Comparison of ENCODE assay signal across 10 cellular contexts in genomic region chr2:212940816-212941215, GRCh38.
DNase-seq lines count a peak whose midpoint lies in the region; ATAC-seq, FAIRE-seq and TF ChIP-seq lines count a peak whose summit lies in the region.
"Had no signal": no experiment of that assay in that cellular context is flagged by ENCODE, and none has a peak within 500 bp of the region (broad histone marks: within the 10 kb centered on the region; RNA-seq: fewer than 3 reads in every experiment).

No MANE protein-coding gene starts in this region.

- TF ChIP-seq POLR2A in right lobe of liver (IDR thresholded peaks at IDR 0.05) (no peak), HepG2 (IDR thresholded peaks at IDR 0.05; ENCODE audit: insufficient read depth in 1 of 2, low read depth in 2 of 2, low read length in 2 of 2) (no peak)

- ATAC-seq in right lobe of liver, result peak; percentile 38 to 78 (median 53)
- ATAC-seq in HepG2, result no peak
- no peak for ATAC-seq in GM21367 (IDR thresholded peaks at IDR 0.05; ENCODE audit: unreplicated experiment)
- no peak for ATAC-seq in omental fat pad (ENCODE audit: low FRiP score)

- H3K79me2 ChIP-seq in HepG2 (ENCODE audit: insufficient read depth, low read length), result no peaks in the 10 kb centered on the region

- H3K9ac ChIP-seq in HepG2 (ENCODE audit: insufficient read depth, low read depth, low read length), result no peak overlapping the region

- H3K4me2 ChIP-seq in HepG2 (ENCODE audit: low read depth, low read length), result no peak overlapping the region

- H3K27ac ChIP-seq in right lobe of liver (no peak overlapping the region), HepG2 (ENCODE audit: extremely low read length, insufficient read depth, low read length) (no peak overlapping the region), iPS DF 6.9 (ENCODE audit: low read length) (no peak overlapping the region)
- H3K27ac ChIP-seq: neutrophil had no signal

- H4K20me1 ChIP-seq in HepG2 (ENCODE audit: insufficient read depth, low read length), result no peaks in the 10 kb centered on the region

- in situ Hi-C loops in HepG2 (cut with HindIII; ENCODE audit: extremely low pct_ligation_motif_present, low pct_unique_long_range_greater_than_20kb), result no loop called here

- POLR2A ChIA-PET in HepG2 (lab: Yijun Ruan, JAX), result no interaction called here

- H3K27me3 ChIP-seq in right lobe of liver (no peaks in the 10 kb centered on the region), HepG2 (ENCODE audit: control insufficient read depth in 1 of 2, insufficient read depth in 2 of 2, low read length in 2 of 2) (no peaks in the 10 kb centered on the region), iPS DF 6.9 (ENCODE audit: control insufficient read depth, insufficient read depth, low read length) (no peaks in the 10 kb centered on the region)
- H3K27me3 ChIP-seq: neutrophil had no signal

- FAIRE-seq in HepG2 (lab: Jason Lieb, UNC), result no peak

- H3K4me3 ChIP-seq in right lobe of liver, result no peak overlapping the region
- H3K4me3 ChIP-seq in HepG2 (replicated peaks in 1 of 3; ENCODE audit: insufficient read depth in 1 of 3, low read depth in 2 of 3, low read length in 3 of 3), result no peak overlapping the region
- no peak overlapping the region for H3K4me3 ChIP-seq in iPS DF 6.9 (ENCODE audit: low read length)

- peak in 2 of 3 donors; percentile 28 to 59 for DNase-seq in right lobe of liver
- no peak for DNase-seq in HepG2 (ENCODE audit: low spot score)
- peak; percentile 80 to 91 for DNase-seq in SHP77 (lab: John Stamatoyannopoulos, UW)
- peak; percentile 76 for DNase-seq in iPS DF 6.9 (ENCODE audit: low read depth, low spot score)
- DNase-seq in omental fat pad (ENCODE audit: low spot score), result no peak
- DNase-seq in effector CD4-positive, alpha-beta T cell, result no peak
- no peak for DNase-seq in activated CD8-positive, alpha-beta memory T cell treated with anti-CD3 and anti-CD28 coated beads, Interleukin-2, amount 50 U/mL, for 4 hours
- DNase-seq: trophoblast cell had no signal

- no peaks in the 10 kb centered on the region for H3K9me3 ChIP-seq in right lobe of liver
- no peaks in the 10 kb centered on the region for H3K9me3 ChIP-seq in HepG2 (ENCODE audit: low read length)
- H3K9me3 ChIP-seq in iPS DF 6.9 (ENCODE audit: control insufficient read depth, insufficient read depth, low read length), result no peaks in the 10 kb centered on the region
- H3K9me3 ChIP-seq: neutrophil had no signal

- TF ChIP-seq CTCF in right lobe of liver (IDR thresholded peaks at IDR 0.05) (no peak), HepG2 (CRISPR knock-in tag; IDR thresholded peaks at IDR 0.05) (no peak), omental fat pad (IDR thresholded peaks at IDR 0.05) (no peak)

- H3K4me1 ChIP-seq in right lobe of liver, result peaks cover 0 to 7% (median 0%) of the 10 kb centered on the region in 4 donors
- H3K4me1 ChIP-seq in HepG2 (ENCODE audit: insufficient read depth, low read length), result no peaks in the 10 kb centered on the region
- peaks cover 4% of the 10 kb centered on the region; the same call in 1 of the 2 replicates for H3K4me1 ChIP-seq in iPS DF 6.9 (ENCODE audit: control insufficient read depth, insufficient read depth, low read length)

- intact Hi-C loops in right lobe of liver (cut with DNase I) (no loop called here), HepG2 (cut with micrococcal nuclease; ENCODE audit: unreplicated experiment) (no loop called here)

- CTCF ChIA-PET in HepG2 (lab: Yijun Ruan, JAX; ENCODE audit: low intra/inter-chr PET ratio, low total read pairs), result no interaction called here

- WGBS in right lobe of liver (ENCODE audit: insufficient coverage, low coverage, low lambda C conversion rate, missing lambda C conversion rate), result 20% methylated on average over 2 of the region's 2 CpGs
- 18% methylated on average over 2 of the region's 2 CpGs for WGBS in HepG2 (ENCODE audit: low lambda C conversion rate)
- no CpG with 5 or more reads among the region's 2 CpGs for WGBS in iPS DF 6.9 (ENCODE audit: insufficient coverage, insufficient read length)

- TF ChIP-seq RAD21 in HepG2 (CRISPR knock-in tag; IDR thresholded peaks at IDR 0.05), result no peak

- no peak overlapping the region for H2AFZ ChIP-seq in HepG2 (ENCODE audit: low read length)

- BruUV-seq in HepG2 (replicated peaks; lab: Mats Ljungman, UMichigan), result no TSS peak

- TF ChIP-seq EP300 in HepG2 (IDR thresholded peaks at IDR 0.05; ENCODE audit: low read depth in 2 of 2, low read length in 2 of 2) (no peak), HepG2 (CRISPR knock-in tag; IDR thresholded peaks at IDR 0.05; ENCODE audit: borderline replicate concordance) (no peak)

- H3K36me3 ChIP-seq in right lobe of liver, result no peaks in the 10 kb centered on the region
- H3K36me3 ChIP-seq in HepG2 (replicated peaks in 1 of 2; ENCODE audit: control insufficient read depth in 1 of 2, insufficient read depth in 2 of 2, low read length in 2 of 2), result no peaks in the 10 kb centered on the region
- H3K36me3 ChIP-seq in iPS DF 6.9 (ENCODE audit: control insufficient read depth, insufficient read depth, low read length), result no peaks in the 10 kb centered on the region
- H3K36me3 ChIP-seq: neutrophil had no signal

TF ChIP-seq in HepG2, 621 proteins besides CTCF, POLR2A, EP300 and RAD21 (continues in another document):
- TF ChIP-seq ZXDC (CRISPR knock-in tag; IDR thresholded peaks at IDR 0.05) (no peak), TMF1 (CRISPR knock-in tag; IDR thresholded peaks at IDR 0.05; ENCODE audit: low read depth) (no peak), ZNF281 (CRISPR knock-in tag; IDR thresholded peaks at IDR 0.05; ENCODE audit: borderline replicate concordance) (no peak), RARA (CRISPR knock-in tag; IDR thresholded peaks at IDR 0.05) (no peak), E2F2 (CRISPR knock-in tag; IDR thresholded peaks at IDR 0.05; ENCODE audit: borderline replicate concordance) (no peak), ZNF329 (CRISPR knock-in tag; IDR thresholded peaks at IDR 0.05; ENCODE audit: low read depth) (no peak), TEAD3 (CRISPR knock-in tag; optimal IDR thresholded peaks at IDR 0.05; ENCODE audit: borderline replicate concordance) (no peak), ZNF331 (CRISPR knock-in tag; IDR thresholded peaks at IDR 0.05) (no peak), MTA3 (CRISPR knock-in tag; IDR thresholded peaks at IDR 0.05) (no peak), ZNF12 (CRISPR knock-in tag; IDR thresholded peaks at IDR 0.05) (no peak), ZSCAN30 (CRISPR knock-in tag; IDR thresholded peaks at IDR 0.05) (no peak), TCF12 (IDR thresholded peaks at IDR 0.05) (no peak), TCF12 (CRISPR knock-in tag; IDR thresholded peaks at IDR 0.05) (no peak), KAT7 (CRISPR knock-in tag; IDR thresholded peaks at IDR 0.05; ENCODE audit: borderline replicate concordance) (no peak)

Comparison
In these comparisons a context has a peak if more than half of its experiments do, and no peak if none do; other contexts are left out.
1. ATAC-seq: peak in right lobe of liver (4 of 4); none in HepG2 (single experiment), GM21367 (single experiment) and omental fat pad (single experiment).
2. DNase-seq: peak in right lobe of liver (2 of 3), SHP77 (2 of 2) and iPS DF 6.9 (single experiment); none in HepG2 (single experiment), omental fat pad (single experiment), effector CD4-positive, alpha-beta T cell (single experiment) and activated CD8-positive, alpha-beta memory T cell treated with anti-CD3 and anti-CD28 coated beads, Interleukin-2, amount 50 U/mL, for 4 hours (single experiment).